8 cellular contexts compared by ENCODE assay signal in genomic region chr17:82297280-82297803, GRCh38. TPM values are rescaled to one million over a fixed set of nuclear protein-coding genes. Genes with fewer than 3 reads are reported as not detected.
DNase-seq lines count a peak whose midpoint lies in the region; ATAC-seq lines count a peak whose summit lies in the region.

No MANE protein-coding gene starts in this region.

- WGBS in adipose tissue, 3 donors = 24 to 63% (median 26%) methylated on average over 19 of the region's 19 CpGs

- H3K27ac ChIP-seq in adipose tissue (ENCODE audit: low read depth, low read length) = peak overlapping the region; percentile 97

- peak; percentile 89 for DNase-seq in DMS53 (lab: John Stamatoyannopoulos, UW)
- DNase-seq in T-helper 1 cell = peak; percentile 69 to 96 (median 78)
- DNase-seq in iris pigment epithelial cell (ENCODE audit: low read depth) = peak; percentile 96
- peak; percentile 65 for DNase-seq in stimulated activated CD4-positive, alpha-beta T cell treated with anti-CD3 and anti-CD28 coated beads, Interleukin-2, amount 100 ng/mL, for 4 hours (ENCODE audit: low read depth)
- no peak for DNase-seq in NCI-H526 treated with DMSO at 0.1 percent for 48 hours (lab: John Stamatoyannopoulos, UW)
- no peak for DNase-seq in epidermal melanocyte (ENCODE audit: insufficient read length, low spot score)

- ATAC-seq in HG03196 (IDR thresholded peaks at IDR 0.05; ENCODE audit: unreplicated experiment) = peak; percentile 27

RNA-seq across cellular contexts. Expression of gene CD7, which starts 20.1 kb away (rescaled TPM):
- polyA plus RNA-seq in adipose tissue = 1 to 10 TPM; 1.6 to 4.7 (median 1.6) TPM

RNA-seq across cellular contexts. Expression of gene CSNK1D, which starts 23.8 kb away (rescaled TPM):
- 100 to 1,000 TPM in 1 of 3 donors, 10 to 100 TPM in 2; 69.1 to 113 (median 90.8) TPM for polyA plus RNA-seq in adipose tissue

RNA-seq across cellular contexts. Expression of gene SECTM1, which starts 36.2 kb away (rescaled TPM):
- polyA plus RNA-seq in adipose tissue = 10 to 100 TPM in 2 of 3 donors, 1 to 10 TPM in 1; 3.8 to 24.1 (median 16.4) TPM

Comparison
In these comparisons a context has a peak if more than half of its experiments do, and no peak if none do; other contexts are left out.
1. DNase-seq: peak in DMS53 (single experiment), T-helper 1 cell (5 of 5), iris pigment epithelial cell (single experiment) and stimulated activated CD4-positive, alpha-beta T cell treated with anti-CD3 and anti-CD28 coated beads, Interleukin-2, amount 100 ng/mL, for 4 hours (single experiment); none in NCI-H526 treated with DMSO at 0.1 percent for 48 hours (single experiment) and epidermal melanocyte (single experiment).